8 cellular contexts compared by ENCODE assay signal in the genomic region with DNA sequence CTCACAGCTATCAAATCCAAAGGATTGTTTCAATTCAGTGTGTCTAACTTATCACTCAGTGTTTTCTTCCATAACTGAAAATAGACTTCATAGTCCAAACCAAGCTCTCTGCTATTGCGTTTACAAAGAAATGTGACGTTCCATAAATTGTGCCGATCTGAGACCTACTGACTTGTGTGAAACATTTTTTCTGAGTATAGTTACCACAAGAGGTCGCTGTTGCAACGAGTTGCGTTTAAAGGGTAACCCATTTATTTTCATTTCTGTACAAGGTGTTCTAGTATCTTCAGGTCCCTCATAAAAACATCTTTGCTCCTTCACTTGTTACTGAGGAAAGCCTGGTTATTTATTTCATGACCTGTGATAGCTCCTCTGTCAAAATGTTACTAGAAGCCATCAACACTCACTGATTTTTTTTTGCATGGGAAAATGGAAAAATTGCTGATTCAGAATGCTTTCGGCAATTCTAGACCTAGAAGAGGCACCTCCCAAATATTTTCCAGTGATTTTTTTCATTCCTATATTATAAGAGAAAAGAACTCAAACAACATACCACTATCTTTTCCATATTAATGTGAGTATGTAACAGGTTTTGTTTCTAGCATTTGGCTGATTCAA.
DNase-seq lines count a peak whose midpoint lies in the region; ATAC-seq and TF ChIP-seq lines count a peak whose summit lies in the region.

No MANE protein-coding gene starts in this region.

- DNase-seq in cardiac muscle cell (ENCODE audit: low read depth in 1 of 2, low spot score in 1 of 2): peak; percentile 58 to 79
- DNase-seq in Right ventricle myocardium superior: no peak
- DNase-seq in LHCN-M2 (ENCODE audit: low read depth): peak; percentile 46
- DNase-seq in endothelial cell (ENCODE audit: low spot score): peak; percentile 36
- no peak for DNase-seq in progenitor cell of endocrine pancreas (ENCODE audit: low spot score, unreplicated experiment)
- no peak for DNase-seq in GF-D8 (lab: John Stamatoyannopoulos, UW)

- ATAC-seq in Right ventricle myocardium superior (ENCODE audit: poor library complexity) (no peak), GM18511 (IDR thresholded peaks at IDR 0.05; ENCODE audit: unreplicated experiment) (no peak)

- H3K27me3 Mint-ChIP-seq in endothelial cell (ENCODE audit: unreplicated experiment) (peaks cover 1% of the 10 kb centered on the region), progenitor cell of endocrine pancreas (peaks cover 7% of the 10 kb centered on the region)

- H3K4me2 ChIP-seq in SU-DHL-6 (ENCODE audit: low read depth, low read length, poor library complexity, severe bottlenecking): peak overlapping the region; percentile 34

- H3K27me3 ChIP-seq in cardiac muscle cell: peaks cover 4% of the 10 kb centered on the region
- no peaks in the 10 kb centered on the region for H3K27me3 ChIP-seq in SU-DHL-6 (ENCODE audit: low read length)

- H3K36me3 ChIP-seq in cardiac muscle cell (no peaks in the 10 kb centered on the region), SU-DHL-6 (ENCODE audit: low read length) (no peaks in the 10 kb centered on the region)

- no peaks in the 10 kb centered on the region for H3K79me2 ChIP-seq in SU-DHL-6 (ENCODE audit: insufficient read depth, low read length)

- H4K20me1 ChIP-seq in SU-DHL-6 (ENCODE audit: low read depth, low read length): no peaks in the 10 kb centered on the region

- no peak overlapping the region for H3K4me3 ChIP-seq in cardiac muscle cell
- no peak overlapping the region for H3K4me3 ChIP-seq in SU-DHL-6 (ENCODE audit: insufficient read depth, low read length, poor library complexity, severe bottlenecking)

- no peaks in the 10 kb centered on the region for H3K4me1 Mint-ChIP-seq in endothelial cell (ENCODE audit: unreplicated experiment)
- no peaks in the 10 kb centered on the region for H3K4me1 Mint-ChIP-seq in progenitor cell of endocrine pancreas (ENCODE audit: low read depth)

- no peaks in the 10 kb centered on the region for H3K9me3 ChIP-seq in cardiac muscle cell (ENCODE audit: low read depth)
- no peaks in the 10 kb centered on the region for H3K9me3 ChIP-seq in SU-DHL-6 (ENCODE audit: insufficient read depth, low read length)

- no peaks in the 10 kb centered on the region for H3F3A ChIP-seq in SU-DHL-6 (ENCODE audit: insufficient read depth)

- H2AFZ ChIP-seq in SU-DHL-6 (ENCODE audit: low read depth, low read length, severe bottlenecking): peak overlapping the region; percentile 52

- H3K9me3 Mint-ChIP-seq in endothelial cell (ENCODE audit: unreplicated experiment) (no peaks in the 10 kb centered on the region), progenitor cell of endocrine pancreas (ENCODE audit: low read depth) (no peaks in the 10 kb centered on the region)

- H3K27ac ChIP-seq in cardiac muscle cell (no peak overlapping the region), SU-DHL-6 (ENCODE audit: low read depth, low read length) (no peak overlapping the region)

- no peaks in the 10 kb centered on the region for H3K9me2 ChIP-seq in SU-DHL-6 (replicated peaks; ENCODE audit: insufficient read depth, low read length)

- no peak overlapping the region for H3K27ac Mint-ChIP-seq in endothelial cell (ENCODE audit: unreplicated experiment)
- H3K27ac Mint-ChIP-seq in progenitor cell of endocrine pancreas: no peak overlapping the region

- H3K4me3 Mint-ChIP-seq in endothelial cell (ENCODE audit: unreplicated experiment): no peak overlapping the region
- H3K4me3 Mint-ChIP-seq in progenitor cell of endocrine pancreas (ENCODE audit: low read depth): no peak overlapping the region

- TF ChIP-seq CTCF in cardiac muscle cell (IDR thresholded peaks at IDR 0.05; ENCODE audit: low read depth, low read length): peak; percentile 51
- TF ChIP-seq CTCF in SU-DHL-6 (IDR thresholded peaks at IDR 0.05; ENCODE audit: insufficient read depth, low read length, poor library complexity, severe bottlenecking): peak; percentile 70
- TF ChIP-seq CTCF in endothelial cell (IDR thresholded peaks at IDR 0.05; ENCODE audit: unreplicated experiment): peak; percentile 90
- peak; percentile 69 for TF ChIP-seq CTCF in progenitor cell of endocrine pancreas (IDR thresholded peaks at IDR 0.05; ENCODE audit: unreplicated experiment)

- H3K9ac ChIP-seq in SU-DHL-6 (ENCODE audit: low read length): no peak overlapping the region

- no peaks in the 10 kb centered on the region for H3K36me3 Mint-ChIP-seq in endothelial cell (ENCODE audit: low read depth, unreplicated experiment)
- H3K36me3 Mint-ChIP-seq in progenitor cell of endocrine pancreas (ENCODE audit: insufficient read depth): no peaks in the 10 kb centered on the region

- intact Hi-C loops in Right ventricle myocardium superior (cut with DNase I): no loop called here

- no peaks in the 10 kb centered on the region for H3K4me1 ChIP-seq in cardiac muscle cell (ENCODE audit: low read depth)

Comparison
In these comparisons a context has a peak if more than half of its experiments do, and no peak if none do; other contexts are left out.
1. DNase-seq: peak in cardiac muscle cell (2 of 2), LHCN-M2 (single experiment) and endothelial cell (single experiment); none in Right ventricle myocardium superior (single experiment), progenitor cell of endocrine pancreas (single experiment) and GF-D8 (single experiment).
2. Peak in every context shown above with its lines, with median percentiles within 50 percentile points of each other: CTCF ChIP-seq.